Comparison of ENCODE assay signal across 19 cellular contexts in the genomic region with DNA sequence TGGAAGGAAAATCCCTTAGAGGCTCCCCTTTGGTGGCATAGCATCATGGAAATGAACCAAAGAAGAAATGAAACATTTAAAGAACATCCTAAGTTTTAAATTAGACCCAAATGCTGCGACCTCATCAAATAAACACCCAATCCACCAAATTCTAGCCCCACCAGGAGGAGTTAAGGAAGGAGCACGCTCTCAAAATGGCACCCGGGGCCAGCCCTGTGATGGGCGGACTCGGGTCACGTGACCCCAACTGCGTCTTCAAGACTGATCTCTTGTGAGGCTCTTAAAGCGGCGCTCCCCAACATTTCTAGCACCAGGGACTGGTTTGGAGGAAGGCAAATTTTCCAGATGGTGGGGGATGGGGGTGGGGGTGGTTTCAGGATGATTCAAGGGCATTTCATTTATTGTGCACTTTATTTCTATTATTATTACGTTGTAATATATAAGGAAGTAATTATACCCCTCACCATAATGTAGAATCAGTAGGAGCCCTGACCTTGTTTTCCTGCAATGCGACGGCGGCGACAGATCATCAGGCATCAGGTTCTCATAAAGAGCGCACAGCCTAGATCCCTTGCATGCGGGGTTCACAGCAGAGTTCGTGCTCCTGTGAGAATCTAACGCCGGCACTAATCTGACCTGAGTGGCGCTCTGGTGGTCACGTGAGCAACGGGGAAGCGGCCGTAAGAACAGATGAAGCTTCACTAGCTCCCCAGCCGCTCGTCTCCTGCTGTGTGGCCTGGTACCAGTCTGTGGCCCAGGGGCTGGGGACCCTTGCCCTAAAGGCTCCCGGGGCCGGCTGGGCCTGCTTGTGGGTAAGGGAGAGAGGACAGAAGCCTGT. TPM values are rescaled to one million over a fixed set of nuclear protein-coding genes. Genes with fewer than 3 reads are reported as not detected.
A peak's percentile ranks its signal among the peaks of the same experiment; 100 is the strongest.
DNase-seq lines count a peak whose midpoint lies in the region; ATAC-seq and TF ChIP-seq lines count a peak whose summit lies in the region.
"Had no signal": no experiment of that assay in that cellular context is flagged by ENCODE, and none has a peak within 500 bp of the region (broad histone marks: within the 10 kb centered on the region; RNA-seq: fewer than 3 reads in every experiment).

No MANE protein-coding gene starts in this region.

- H3K27me3 ChIP-seq in HL-60 (ENCODE audit: insufficient read depth, poor library complexity, severe bottlenecking), result no peaks in the 10 kb centered on the region
- H3K27me3 ChIP-seq: Peyer's patch had no signal

- peak overlapping the region; percentile 98 for H3K27ac ChIP-seq in HL-60 (replicated peaks)
- H3K27ac ChIP-seq: adrenal gland, gastrocnemius medialis, lower lobe of right lung, Peyer's patch, thoracic aorta had no signal

- intact Hi-C loops in sciatic nerve (cut with DNase I), result no loop called here

- TF ChIP-seq CTCF in HL-60 (IDR thresholded peaks at IDR 0.05; ENCODE audit: insufficient read depth, low read length), result no peak

- peak; percentile 67 to 97 for DNase-seq in HL-60 (ENCODE audit: low read depth in 1 of 2, low spot score in 1 of 2)
- peak; percentile 72 to 82 for DNase-seq in NCI-H1930 (lab: John Stamatoyannopoulos, UW)
- DNase-seq in SK-N-DZ (ENCODE audit: low spot score), result peak; percentile 69
- DNase-seq in sciatic nerve (ENCODE audit: low spot score), result peak; percentile 75
- no peak for DNase-seq in A172 (ENCODE audit: low spot score)
- DNase-seq in NCI-H2029 (lab: John Stamatoyannopoulos, UW), result no peak
- DNase-seq: activated CD4-positive, alpha-beta T cell treated with anti-CD3 and anti-CD28 coated beads, Interleukin-2, amount 10 ng/mL, durations not matched to agents 7 days and 5 days; activated T-cell treated with anti-CD3 and anti-CD28 coated beads, Interleukin-2, amount 50 U/mL, for 48 hours; CD4-positive, CD25-positive, alpha-beta regulatory T cell; cerebellar nuclear complex; gastrocnemius medialis; lower lobe of right lung; natural killer cell; Peyer's patch; retina had no signal

- H3K4me3 ChIP-seq in HL-60 (replicated peaks; ENCODE audit: insufficient read depth, low read length), result peak overlapping the region; percentile 14; the same call in 1 of the 2 replicates
- H3K4me3 ChIP-seq: adrenal gland, gastrocnemius medialis, lower lobe of right lung, Peyer's patch, thoracic aorta had no signal

- ATAC-seq in sciatic nerve (peak; percentile 90), GM18873 (IDR thresholded peaks at IDR 0.05; ENCODE audit: low FRiP score, unreplicated experiment) (no peak)
- ATAC-seq: gastrocnemius medialis, lower lobe of right lung, natural killer cell had no signal

RNA-seq across cellular contexts. Expression of a gene that starts 55.3 kb away (rescaled TPM):
- polyA plus RNA-seq in SK-N-DZ (2014; cell fraction: cytosol; rRNA removed), result not detected in 2 replicates
- polyA plus RNA-seq in SK-N-DZ (2014; cell fraction: nucleus; rRNA removed), result not detected in 2 replicates
- total RNA-seq in sciatic nerve, result not detected
- total RNA-seq in A172 (2014; rRNA removed; shearing (Covaris generic)), result 4.7 TPM in 1 of 2 replicates, not detected in the other
- total RNA-seq: activated CD4-positive, alpha-beta T cell treated with anti-CD3 and anti-CD28 coated beads, Interleukin-2, amount 10 ng/mL, durations not matched to agents 7 days and 5 days; CD4-positive, CD25-positive, alpha-beta regulatory T cell; gastrocnemius medialis; lower lobe of right lung; natural killer cell; Peyer's patch; thoracic aorta had no signal
- polyA plus RNA-seq: CD4-positive, CD25-positive, alpha-beta regulatory T cell; IgD-negative memory B cell had no signal

Comparison
In these comparisons a context has a peak if more than half of its experiments do, and no peak if none do; other contexts are left out.
1. DNase-seq: peak in HL-60 (2 of 2), NCI-H1930 (2 of 2), SK-N-DZ (single experiment) and sciatic nerve (single experiment); none in A172 (single experiment) and NCI-H2029 (single experiment).